ENCODE assay signal across 8 cellular contexts in the genomic region with DNA sequence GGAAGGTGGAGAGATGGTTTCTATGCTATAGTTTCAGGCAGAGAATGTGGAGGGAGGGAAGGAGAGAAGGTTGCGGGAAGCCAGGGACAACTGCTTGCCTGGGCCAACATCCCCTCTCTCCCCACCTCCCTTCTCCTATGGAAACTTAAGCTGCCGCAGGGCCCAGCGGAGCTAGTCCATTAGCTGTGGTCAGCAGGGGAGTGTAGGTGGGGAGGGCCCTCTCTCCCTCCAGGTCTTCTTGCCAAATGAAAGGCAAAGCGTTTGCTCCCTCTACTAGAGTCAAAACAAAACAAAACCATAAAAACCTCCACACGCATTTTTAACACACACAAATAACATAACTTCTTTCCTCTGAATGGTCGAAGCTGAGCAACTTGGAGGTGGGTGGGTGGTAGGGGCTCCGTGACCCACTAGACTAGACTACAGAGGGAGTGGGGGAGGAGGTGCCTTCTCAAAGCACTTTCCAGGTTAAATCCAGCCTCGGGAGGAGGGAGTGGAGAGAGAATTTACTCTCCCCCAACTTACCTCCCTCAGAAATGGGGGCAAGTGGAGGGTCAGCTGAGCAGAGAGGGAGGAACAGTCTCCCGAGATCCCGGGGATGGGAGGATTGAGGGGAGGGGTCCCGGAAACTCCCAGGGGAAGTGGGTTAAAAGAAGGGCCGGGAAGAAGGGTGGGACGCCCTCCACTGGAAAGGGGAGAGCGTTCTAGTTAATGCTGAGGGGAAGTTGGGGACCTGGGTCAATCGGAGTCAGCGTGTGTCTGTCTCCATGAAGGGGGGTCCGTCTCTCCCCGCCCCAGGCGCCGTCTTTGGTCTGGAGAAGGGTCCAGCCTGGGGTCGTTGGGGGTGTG. TPM values are rescaled to one million over a fixed set of nuclear protein-coding genes. Genes with fewer than 3 reads are reported as not detected.
DNase-seq lines count a peak whose midpoint lies in the region; ATAC-seq and TF ChIP-seq lines count a peak whose summit lies in the region.

No MANE protein-coding gene starts in this region.

- H3K36me3 ChIP-seq in SK-N-MC (ENCODE audit: insufficient read depth, low read length): no peaks in the 10 kb centered on the region
- H3K36me3 ChIP-seq in rectal smooth muscle tissue (ENCODE audit: control insufficient read depth, insufficient read depth, low read length): no peaks in the 10 kb centered on the region

- H3K4me1 ChIP-seq in rectal smooth muscle tissue (ENCODE audit: control insufficient read depth, insufficient read depth, low read length): peaks cover 11% of the 10 kb centered on the region

- ATAC-seq in GM21786 (IDR thresholded peaks at IDR 0.05; ENCODE audit: unreplicated experiment): no peak
- no peak for ATAC-seq in HG03342 (IDR thresholded peaks at IDR 0.05; ENCODE audit: unreplicated experiment)
- ATAC-seq in HG02759 (IDR thresholded peaks at IDR 0.05; ENCODE audit: unreplicated experiment): no peak

- TF ChIP-seq CTCF in fibroblast of the aortic adventitia (IDR thresholded peaks at IDR 0.05; ENCODE audit: insufficient read depth, low read length): no peak

- H3K9me3 ChIP-seq in SK-N-MC (ENCODE audit: low read depth, low read length): no peaks in the 10 kb centered on the region

- H3K4me3 ChIP-seq in GM08714 (ENCODE audit: low read length) (peak overlapping the region; percentile 63; the same call in 1 of the 2 replicates), SK-N-MC (peak overlapping the region; percentile 86), fibroblast of the aortic adventitia (ENCODE audit: low read depth, low read length) (peak overlapping the region; percentile 92), rectal smooth muscle tissue (ENCODE audit: low read length) (peak overlapping the region; percentile 94)

- H3K27me3 ChIP-seq in rectal smooth muscle tissue (ENCODE audit: control insufficient read depth, insufficient read depth, low read length): no peaks in the 10 kb centered on the region

- H3K9ac ChIP-seq in SK-N-MC (ENCODE audit: insufficient read length) (no peak overlapping the region), rectal smooth muscle tissue (ENCODE audit: low read length) (peak overlapping the region; percentile 50)

- no peak for DNase-seq in SK-N-MC (ENCODE audit: low read depth, low spot score)
- peak; percentile 32 for DNase-seq in fibroblast of the aortic adventitia (ENCODE audit: low read depth)
- no peak for DNase-seq in NCI-H774 (lab: John Stamatoyannopoulos, UW)

- no peak overlapping the region for H3K27ac ChIP-seq in SK-N-MC
- peak overlapping the region; percentile 92 for H3K27ac ChIP-seq in rectal smooth muscle tissue (ENCODE audit: low read depth, low read length)

RNA-seq across cellular contexts. Expression of a gene that starts 4.6 kb away (rescaled TPM):
- total RNA-seq in fibroblast of the aortic adventitia (ENCODE audit: low replicate concordance): 16.1 and 27.7 TPM in 2 replicates

RNA-seq across cellular contexts. Expression of a gene that starts 24.8 kb away (rescaled TPM):
- 30.3 and 31.5 TPM in 2 replicates for total RNA-seq in fibroblast of the aortic adventitia (ENCODE audit: low replicate concordance)

RNA-seq across cellular contexts. Expression of a gene that starts 38.3 kb away (rescaled TPM):
- 54.1 and 151 TPM in 2 replicates for total RNA-seq in fibroblast of the aortic adventitia (ENCODE audit: low replicate concordance)

RNA-seq across cellular contexts. Expression of a gene that starts 52.0 kb away (rescaled TPM):
- total RNA-seq in fibroblast of the aortic adventitia (ENCODE audit: low replicate concordance): 0.72 TPM in 1 of 2 replicates, not detected in the other
